In genomic region chr3:71415708-71416108, GRCh38 we compare ENCODE assay signal across 19 cellular contexts.
DNase-seq lines count a peak whose midpoint lies in the region; ATAC-seq and TF ChIP-seq lines count a peak whose summit lies in the region.
"Had no signal": no experiment of that assay in that cellular context is flagged by ENCODE, and none has a peak within 500 bp of the region (broad histone marks: within the 10 kb centered on the region; RNA-seq: fewer than 3 reads in every experiment).

No MANE protein-coding gene starts in this region.

- no peak overlapping the region for H4K8ac ChIP-seq in trophoblast cell (ENCODE audit: low read depth, low read length)

- H3K27me3 ChIP-seq in Karpas-422 (ENCODE audit: low read length): no peaks in the 10 kb centered on the region
- H3K27me3 ChIP-seq in trophoblast cell (ENCODE audit: insufficient read depth, low read length): no peaks in the 10 kb centered on the region
- H3K27me3 ChIP-seq: sigmoid colon, upper lobe of right lung had no signal

- no peak overlapping the region for H3K9ac ChIP-seq in Karpas-422 (ENCODE audit: low read length)
- H3K9ac ChIP-seq in trophoblast cell (ENCODE audit: low read length): no peak overlapping the region

- peaks cover 68% of the 10 kb centered on the region for H3K4me1 Mint-ChIP-seq in activated CD4-positive, alpha-beta memory T cell treated with anti-CD3 and anti-CD28 coated beads for 36 hours (ENCODE audit: low read depth)
- H3K4me1 Mint-ChIP-seq in activated CD4-positive, alpha-beta memory T cell treated with anti-CD3 and anti-CD28 coated beads, Interleukin-2, amount 10 ng/mL, durations not matched to agents 7 days and 5 days: peaks cover 36% of the 10 kb centered on the region
- H3K4me1 Mint-ChIP-seq in activated naive CD8-positive, alpha-beta T cell treated with anti-CD3 and anti-CD28 coated beads, Interleukin-2, amount 10 ng/mL, durations not matched to agents 7 days and 5 days: peaks cover 56% of the 10 kb centered on the region
- H3K4me1 Mint-ChIP-seq in natural killer cell: peaks cover 41 to 48% of the 10 kb centered on the region in 2 donors

- H3K36me3 Mint-ChIP-seq in activated CD4-positive, alpha-beta memory T cell treated with anti-CD3 and anti-CD28 coated beads for 36 hours: peaks cover 6% of the 10 kb centered on the region
- H3K36me3 Mint-ChIP-seq in activated CD4-positive, alpha-beta memory T cell treated with anti-CD3 and anti-CD28 coated beads, Interleukin-2, amount 10 ng/mL, durations not matched to agents 7 days and 5 days (ENCODE audit: low read depth): no peaks in the 10 kb centered on the region
- H3K36me3 Mint-ChIP-seq in activated naive CD8-positive, alpha-beta T cell treated with anti-CD3 and anti-CD28 coated beads, Interleukin-2, amount 10 ng/mL, durations not matched to agents 7 days and 5 days: peaks cover 6% of the 10 kb centered on the region
- no peaks in the 10 kb centered on the region for H3K36me3 Mint-ChIP-seq in natural killer cell
- H3K36me3 Mint-ChIP-seq: WTC11 had no signal

- intact Hi-C loops in activated CD4-positive, alpha-beta memory T cell treated with anti-CD3 and anti-CD28 coated beads for 36 hours (cut with micrococcal nuclease): no loop called here
- intact Hi-C loops in natural killer cell (cut with micrococcal nuclease): loop anchor here (5.0 kb wide), 1 partner anchor 97 kb away; no protein-coding TSS in a partner anchor

- H3K27me3 Mint-ChIP-seq in activated CD4-positive, alpha-beta memory T cell treated with anti-CD3 and anti-CD28 coated beads for 36 hours: no peaks in the 10 kb centered on the region
- peaks cover 6% of the 10 kb centered on the region for H3K27me3 Mint-ChIP-seq in activated CD4-positive, alpha-beta memory T cell treated with anti-CD3 and anti-CD28 coated beads, Interleukin-2, amount 10 ng/mL, durations not matched to agents 7 days and 5 days
- no peaks in the 10 kb centered on the region for H3K27me3 Mint-ChIP-seq in activated naive CD8-positive, alpha-beta T cell treated with anti-CD3 and anti-CD28 coated beads, Interleukin-2, amount 10 ng/mL, durations not matched to agents 7 days and 5 days
- no peaks in the 10 kb centered on the region for H3K27me3 Mint-ChIP-seq in natural killer cell (ENCODE audit: low read depth in 2 of 2)

- H3K23ac ChIP-seq in trophoblast cell (ENCODE audit: low read length): no peak overlapping the region

- POLR2A ChIA-PET in activated CD4-positive, alpha-beta memory T cell treated with anti-CD3 and anti-CD28 coated beads for 36 hours (lab: Charles Lee): interaction anchor here (0.6 kb wide), 1 partner anchor 10 kb away, joined by 3 read pairs; no protein-coding TSS in a partner anchor
- POLR2A ChIA-PET in activated CD4-positive, alpha-beta memory T cell treated with anti-CD3 and anti-CD28 coated beads, Interleukin-2, amount 10 ng/mL, durations not matched to agents 7 days and 5 days (lab: Charles Lee): interaction anchor here (1.0 kb wide), 1 partner anchor 19 kb away, joined by 3 read pairs; no protein-coding TSS in a partner anchor
- POLR2A ChIA-PET in activated naive CD8-positive, alpha-beta T cell treated with anti-CD3 and anti-CD28 coated beads, Interleukin-2, amount 10 ng/mL, durations not matched to agents 7 days and 5 days (lab: Charles Lee): interaction anchor here (0.9 to 3.4 kb wide), 8 partner anchors 17 to 167 kb away, joined by 3 to 22 read pairs (median 8); partner anchors contain the start of gene FOXP1

- H2BK120ac ChIP-seq in trophoblast cell (ENCODE audit: insufficient read depth, low read length, poor library complexity): no peak overlapping the region

- no peaks in the 10 kb centered on the region for H4K20me1 ChIP-seq in Karpas-422 (ENCODE audit: insufficient read depth, low read depth, low read length)

- H2AK5ac ChIP-seq in trophoblast cell (ENCODE audit: low read length): no peak overlapping the region

- no peak overlapping the region for H3K14ac ChIP-seq in trophoblast cell (ENCODE audit: low read length)

- H3K79me1 ChIP-seq in trophoblast cell (ENCODE audit: low read length): no peaks in the 10 kb centered on the region

- H3K36me3 ChIP-seq in Karpas-422 (ENCODE audit: insufficient read depth, low read length) (no peaks in the 10 kb centered on the region), trophoblast cell (ENCODE audit: control insufficient read depth in 1 of 2, insufficient read depth in 2 of 2, low read length in 2 of 2) (no peaks in the 10 kb centered on the region)
- H3K36me3 ChIP-seq: sigmoid colon, upper lobe of right lung had no signal

- no peaks in the 10 kb centered on the region for H3K9me2 ChIP-seq in Karpas-422 (replicated peaks; ENCODE audit: insufficient read depth, low read length)

- no CpG with 5 or more reads among the region's 2 CpGs for WGBS in trophoblast cell (ENCODE audit: extremely low coverage, insufficient coverage, insufficient read length)

- no peak overlapping the region for H3K4ac ChIP-seq in trophoblast cell (ENCODE audit: low read depth, low read length)

- H4K91ac ChIP-seq in trophoblast cell (ENCODE audit: low read depth, low read length): no peak overlapping the region

- H2AFZ ChIP-seq in Karpas-422 (ENCODE audit: low read length) (no peak overlapping the region), trophoblast cell (ENCODE audit: insufficient read depth, low read length, poor library complexity) (no peak overlapping the region)

- H4K12ac ChIP-seq in trophoblast cell (ENCODE audit: low read depth, low read length): no peak overlapping the region

- H3K27ac ChIP-seq in Karpas-422 (ENCODE audit: low read length): peak overlapping the region; percentile 98
- H3K27ac ChIP-seq in trophoblast cell (ENCODE audit: low read depth, low read length): no peak overlapping the region
- H3K27ac ChIP-seq: sigmoid colon, upper lobe of right lung had no signal

- H3K27ac Mint-ChIP-seq in activated CD4-positive, alpha-beta memory T cell treated with anti-CD3 and anti-CD28 coated beads for 36 hours: peak overlapping the region; percentile 57
- H3K27ac Mint-ChIP-seq in activated CD4-positive, alpha-beta memory T cell treated with anti-CD3 and anti-CD28 coated beads, Interleukin-2, amount 10 ng/mL, durations not matched to agents 7 days and 5 days: no peak overlapping the region
- peak overlapping the region; percentile 93 for H3K27ac Mint-ChIP-seq in activated naive CD8-positive, alpha-beta T cell treated with anti-CD3 and anti-CD28 coated beads, Interleukin-2, amount 10 ng/mL, durations not matched to agents 7 days and 5 days
- H3K27ac Mint-ChIP-seq in natural killer cell: peak overlapping the region; percentile 88 to 93
- H3K27ac Mint-ChIP-seq: WTC11 had no signal

- no peak for ATAC-seq in activated naive CD8-positive, alpha-beta T cell treated with anti-CD3 and anti-CD28 coated beads, Interleukin-2, amount 10 ng/mL, durations not matched to agents 7 days and 5 days (ENCODE audit: low read depth)
- ATAC-seq in natural killer cell (peak; percentile 58 to 83 (median 69)), HG02852 (IDR thresholded peaks at IDR 0.05; ENCODE audit: unreplicated experiment) (no peak)
- ATAC-seq: WTC11 had no signal

- H3K4me2 ChIP-seq in Karpas-422 (ENCODE audit: low read depth, low read length, poor library complexity, severe bottlenecking): peak overlapping the region; percentile 13
- no peak overlapping the region for H3K4me2 ChIP-seq in trophoblast cell (ENCODE audit: low read length)

- no peak overlapping the region for H2BK5ac ChIP-seq in trophoblast cell (ENCODE audit: low read depth, low read length, poor library complexity)

- no peak overlapping the region for H3K4me3 ChIP-seq in Karpas-422 (ENCODE audit: low read length)
- H3K4me3 ChIP-seq in trophoblast cell (ENCODE audit: low read depth, low read length): no peak overlapping the region
- H3K4me3 ChIP-seq: sigmoid colon, upper lobe of right lung had no signal

- H3K4me3 Mint-ChIP-seq in activated CD4-positive, alpha-beta memory T cell treated with anti-CD3 and anti-CD28 coated beads for 36 hours: peak overlapping the region; percentile 50
- no peak overlapping the region for H3K4me3 Mint-ChIP-seq in activated CD4-positive, alpha-beta memory T cell treated with anti-CD3 and anti-CD28 coated beads, Interleukin-2, amount 10 ng/mL, durations not matched to agents 7 days and 5 days
- peak overlapping the region; percentile 80 for H3K4me3 Mint-ChIP-seq in activated naive CD8-positive, alpha-beta T cell treated with anti-CD3 and anti-CD28 coated beads, Interleukin-2, amount 10 ng/mL, durations not matched to agents 7 days and 5 days
- H3K4me3 Mint-ChIP-seq in natural killer cell: peak overlapping the region; percentile 79
- H3K4me3 Mint-ChIP-seq: WTC11 had no signal

- no peak overlapping the region for H3K18ac ChIP-seq in trophoblast cell (ENCODE audit: low read length)

- peaks cover 96% of the 10 kb centered on the region for H3K4me1 ChIP-seq in Karpas-422 (ENCODE audit: low read length)
- H3K4me1 ChIP-seq in trophoblast cell (ENCODE audit: control insufficient read depth in 1 of 2, insufficient read depth in 2 of 2, low read length in 2 of 2): peaks cover 0 to 3% of the 10 kb centered on the region in 2 experiments
- H3K4me1 ChIP-seq: upper lobe of right lung had no signal

- H3K9me3 ChIP-seq in Karpas-422 (ENCODE audit: low read length) (no peaks in the 10 kb centered on the region), trophoblast cell (ENCODE audit: insufficient read depth, low read depth, low read length) (no peaks in the 10 kb centered on the region)
- H3K9me3 ChIP-seq: sigmoid colon, upper lobe of right lung had no signal

- H3K79me2 ChIP-seq in Karpas-422 (ENCODE audit: low read length): peaks cover 95% of the 10 kb centered on the region
- H3K79me2 ChIP-seq in trophoblast cell (ENCODE audit: control insufficient read depth, insufficient read depth, low read length, poor library complexity): no peaks in the 10 kb centered on the region

- no peaks in the 10 kb centered on the region for H3K9me3 Mint-ChIP-seq in activated CD4-positive, alpha-beta memory T cell treated with anti-CD3 and anti-CD28 coated beads for 36 hours
- H3K9me3 Mint-ChIP-seq in activated CD4-positive, alpha-beta memory T cell treated with anti-CD3 and anti-CD28 coated beads, Interleukin-2, amount 10 ng/mL, durations not matched to agents 7 days and 5 days: no peaks in the 10 kb centered on the region
- H3K9me3 Mint-ChIP-seq in activated naive CD8-positive, alpha-beta T cell treated with anti-CD3 and anti-CD28 coated beads, Interleukin-2, amount 10 ng/mL, durations not matched to agents 7 days and 5 days: no peaks in the 10 kb centered on the region
- no peaks in the 10 kb centered on the region for H3K9me3 Mint-ChIP-seq in natural killer cell
- H3K9me3 Mint-ChIP-seq: WTC11 had no signal

- DNase-seq in activated CD4-positive, alpha-beta memory T cell treated with anti-CD3 and anti-CD28 coated beads for 36 hours: no peak
- DNase-seq in activated CD4-positive, alpha-beta memory T cell treated with anti-CD3 and anti-CD28 coated beads, Interleukin-2, amount 10 ng/mL, durations not matched to agents 7 days and 5 days: no peak
- no peak for DNase-seq in Karpas-422
- DNase-seq in activated naive CD8-positive, alpha-beta T cell treated with anti-CD3 and anti-CD28 coated beads, Interleukin-2, amount 10 ng/mL, durations not matched to agents 7 days and 5 days: no peak
- no peak for DNase-seq in natural killer cell
- DNase-seq in trophoblast cell: no peak
- DNase-seq in stimulated activated CD4-positive, alpha-beta T cell treated with anti-CD3 and anti-CD28 coated beads, Interleukin-15, amount 100 ng/mL, for 24 hours: no peak
- DNase-seq: COR-L47, GOT3, head of caudate nucleus, MV-4-11, NCI-H2081, NCI-H524 treated with DMSO at 0.1 percent for 48 hours, nucleus accumbens, RPMI8226, sigmoid colon, upper lobe of right lung had no signal

- H2BK12ac ChIP-seq in trophoblast cell (ENCODE audit: low read length): no peak overlapping the region

- no peak for TF ChIP-seq CTCF in natural killer cell (IDR thresholded peaks at IDR 0.05)

- CTCF ChIA-PET in activated CD4-positive, alpha-beta memory T cell treated with anti-CD3 and anti-CD28 coated beads for 36 hours (lab: Charles Lee): interaction anchor here (0.6 to 2.5 kb wide), 2 partner anchors 18 to 314 kb away, joined by 3 to 12 read pairs; no protein-coding TSS in a partner anchor
- CTCF ChIA-PET in activated CD4-positive, alpha-beta memory T cell treated with anti-CD3 and anti-CD28 coated beads, Interleukin-2, amount 10 ng/mL, durations not matched to agents 7 days and 5 days (lab: Charles Lee): no interaction called here

Comparison
In these comparisons a context has a peak if more than half of its experiments do, and no peak if none do; other contexts are left out.
1. ATAC-seq: peak in natural killer cell (3 of 3); none in activated naive CD8-positive, alpha-beta T cell treated with anti-CD3 and anti-CD28 coated beads, Interleukin-2, amount 10 ng/mL, durations not matched to agents 7 days and 5 days (single experiment) and HG02852 (single experiment).